In the genomic region with DNA sequence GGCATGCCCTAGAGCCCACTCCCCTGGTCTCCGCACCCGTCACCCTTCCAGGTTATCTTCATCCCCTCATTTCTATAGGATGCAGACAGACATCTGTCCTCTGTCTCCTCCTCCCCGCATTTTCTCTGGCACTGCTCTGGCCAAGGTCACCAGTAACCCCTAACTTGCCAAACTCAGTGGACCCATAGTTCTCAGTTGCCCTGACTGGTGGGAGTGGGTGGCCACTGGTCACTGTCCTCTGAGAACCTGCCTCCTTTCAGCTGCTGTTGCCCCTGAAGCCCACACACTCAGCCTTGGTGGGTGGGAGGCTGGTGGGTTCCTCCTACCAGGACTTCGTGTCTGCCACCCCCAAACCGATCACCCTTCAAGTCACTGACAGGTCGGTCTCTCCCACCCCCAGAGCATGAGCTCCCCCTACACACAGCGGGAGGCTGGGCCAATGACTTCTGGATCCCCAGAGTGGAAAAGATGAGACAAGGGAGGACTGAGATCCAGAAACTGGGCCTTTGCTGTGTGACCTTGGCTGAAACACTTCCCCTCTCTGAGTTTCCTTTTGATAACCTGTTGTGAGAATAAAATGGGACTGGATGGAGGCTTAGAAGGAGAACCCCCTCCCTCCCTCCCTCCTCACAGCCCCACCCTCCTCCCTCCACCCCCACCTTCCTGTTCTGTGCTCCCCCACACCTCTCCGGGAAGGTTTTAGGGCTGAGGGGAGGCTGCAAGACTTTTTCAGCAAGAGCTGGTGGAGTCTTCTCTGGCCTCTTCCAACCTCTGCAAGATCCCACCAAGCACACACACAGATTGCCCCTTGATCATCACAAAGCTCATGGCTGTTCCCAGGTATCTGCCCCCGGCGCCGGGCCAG, we compare ENCODE assay signal across 14 cellular contexts. TPM values are rescaled to one million over a fixed set of nuclear protein-coding genes. Genes with fewer than 3 reads are reported as not detected.
DNase-seq lines count a peak whose midpoint lies in the region; ATAC-seq and TF ChIP-seq lines count a peak whose summit lies in the region.
"Had no signal": no experiment of that assay in that cellular context is flagged by ENCODE, and none has a peak within 500 bp of the region (broad histone marks: within the 10 kb centered on the region; RNA-seq: fewer than 3 reads in every experiment).

No MANE protein-coding gene starts in this region.

- ATAC-seq in natural killer cell treated with Interleukin-12 subunit alpha and Interleukin-12 subunit beta and Interleukin-15 and Interleukin-18, amount 100 ng/mL, for 72 hours, result no peak
- ATAC-seq: Panc1 had no signal

- no peaks in the 10 kb centered on the region for H3K36me3 Mint-ChIP-seq in activated naive CD4-positive, alpha-beta T cell treated with anti-CD3 and anti-CD28 coated beads, Interleukin-2, amount 50 U/mL, for 24 hours
- H3K36me3 Mint-ChIP-seq in activated naive CD8-positive, alpha-beta T cell treated with anti-CD3 and anti-CD28 coated beads for 36 hours, result peaks cover 16% of the 10 kb centered on the region
- no peaks in the 10 kb centered on the region for H3K36me3 Mint-ChIP-seq in natural killer cell treated with Interleukin-12 subunit alpha and Interleukin-12 subunit beta and Interleukin-15 and Interleukin-18, amount 100 ng/mL, for 72 hours
- H3K36me3 Mint-ChIP-seq in type B pancreatic cell, result no peaks in the 10 kb centered on the region

- H3K9me3 ChIP-seq in effector memory CD4-positive, alpha-beta T cell (ENCODE audit: control insufficient read depth, low read length), result no peaks in the 10 kb centered on the region
- H3K9me3 ChIP-seq: esophagus squamous epithelium had no signal

- H3K27ac ChIP-seq in effector memory CD4-positive, alpha-beta T cell (ENCODE audit: insufficient read depth, low read length, poor library complexity, severe bottlenecking), result no peak overlapping the region

- no peaks in the 10 kb centered on the region for H3K36me3 ChIP-seq in effector memory CD4-positive, alpha-beta T cell (ENCODE audit: control insufficient read depth, insufficient read depth, low read length)
- H3K36me3 ChIP-seq: esophagus squamous epithelium had no signal

- H3K4me3 ChIP-seq in effector memory CD4-positive, alpha-beta T cell (ENCODE audit: insufficient read depth, low read depth, low read length, poor library complexity, severe bottlenecking), result no peak overlapping the region
- H3K4me3 ChIP-seq: esophagus squamous epithelium had no signal

- DNase-seq in activated naive CD4-positive, alpha-beta T cell (lab: John Stamatoyannopoulos, UW), result no peak
- peak; percentile 64 for DNase-seq in activated naive CD8-positive, alpha-beta T cell treated with anti-CD3 and anti-CD28 coated beads for 36 hours
- no peak for DNase-seq in natural killer cell treated with Interleukin-12 subunit alpha and Interleukin-12 subunit beta and Interleukin-15 and Interleukin-18, amount 100 ng/mL, for 72 hours (ENCODE audit: low spot score)
- no peak for DNase-seq in type B pancreatic cell (ENCODE audit: extremely low spot score, unreplicated experiment)
- DNase-seq in effector memory CD4-positive, alpha-beta T cell, result no peak
- no peak for DNase-seq in NCI-H2171 (lab: John Stamatoyannopoulos, UW)
- no peak for DNase-seq in NCI-H774 (lab: John Stamatoyannopoulos, UW)
- DNase-seq: DMS53; esophagus squamous epithelium; hippocampal formation; NCI-H510A; stimulated activated CD4-positive, alpha-beta T cell treated with anti-CD3 and anti-CD28 coated beads, Interleukin-12 subunit alpha, Interleukin-12 subunit beta, amount 100 ng/mL, for 4 hours had no signal

- peak overlapping the region; percentile 27 for H3K4me3 Mint-ChIP-seq in activated naive CD4-positive, alpha-beta T cell treated with anti-CD3 and anti-CD28 coated beads, Interleukin-2, amount 50 U/mL, for 24 hours
- peak overlapping the region; percentile 13 for H3K4me3 Mint-ChIP-seq in activated naive CD8-positive, alpha-beta T cell treated with anti-CD3 and anti-CD28 coated beads for 36 hours
- H3K4me3 Mint-ChIP-seq in natural killer cell treated with Interleukin-12 subunit alpha and Interleukin-12 subunit beta and Interleukin-15 and Interleukin-18, amount 100 ng/mL, for 72 hours, result peak overlapping the region; percentile 1
- H3K4me3 Mint-ChIP-seq in type B pancreatic cell, result peak overlapping the region; percentile 79

- no peaks in the 10 kb centered on the region for H3K27me3 ChIP-seq in effector memory CD4-positive, alpha-beta T cell (replicated peaks; ENCODE audit: control insufficient read depth, insufficient read depth, low read length, poor library complexity, severe bottlenecking)
- H3K27me3 ChIP-seq: esophagus squamous epithelium had no signal

- H3K27ac Mint-ChIP-seq in activated naive CD4-positive, alpha-beta T cell treated with anti-CD3 and anti-CD28 coated beads, Interleukin-2, amount 50 U/mL, for 24 hours, result peak overlapping the region; percentile 2
- peak overlapping the region; percentile 90 for H3K27ac Mint-ChIP-seq in activated naive CD8-positive, alpha-beta T cell treated with anti-CD3 and anti-CD28 coated beads for 36 hours
- H3K27ac Mint-ChIP-seq in natural killer cell treated with Interleukin-12 subunit alpha and Interleukin-12 subunit beta and Interleukin-15 and Interleukin-18, amount 100 ng/mL, for 72 hours, result peak overlapping the region; percentile 22 to 24
- H3K27ac Mint-ChIP-seq in type B pancreatic cell, result peak overlapping the region; percentile 77

- H3K9me3 Mint-ChIP-seq in activated naive CD4-positive, alpha-beta T cell treated with anti-CD3 and anti-CD28 coated beads, Interleukin-2, amount 50 U/mL, for 24 hours, result no peaks in the 10 kb centered on the region
- no peaks in the 10 kb centered on the region for H3K9me3 Mint-ChIP-seq in activated naive CD8-positive, alpha-beta T cell treated with anti-CD3 and anti-CD28 coated beads for 36 hours
- H3K9me3 Mint-ChIP-seq in natural killer cell treated with Interleukin-12 subunit alpha and Interleukin-12 subunit beta and Interleukin-15 and Interleukin-18, amount 100 ng/mL, for 72 hours, result no peaks in the 10 kb centered on the region
- H3K9me3 Mint-ChIP-seq in type B pancreatic cell, result no peaks in the 10 kb centered on the region

- no peak for TF ChIP-seq CTCF in type B pancreatic cell (conservative IDR thresholded peaks at IDR 0.05)

- peaks cover 51% of the 10 kb centered on the region for H3K4me1 Mint-ChIP-seq in activated naive CD4-positive, alpha-beta T cell treated with anti-CD3 and anti-CD28 coated beads, Interleukin-2, amount 50 U/mL, for 24 hours
- H3K4me1 Mint-ChIP-seq in activated naive CD8-positive, alpha-beta T cell treated with anti-CD3 and anti-CD28 coated beads for 36 hours, result peaks cover 67% of the 10 kb centered on the region
- peaks cover 41 to 42% of the 10 kb centered on the region in 2 donors for H3K4me1 Mint-ChIP-seq in natural killer cell treated with Interleukin-12 subunit alpha and Interleukin-12 subunit beta and Interleukin-15 and Interleukin-18, amount 100 ng/mL, for 72 hours (ENCODE audit: low read depth in 2 of 2)
- peaks cover 27% of the 10 kb centered on the region for H3K4me1 Mint-ChIP-seq in type B pancreatic cell (ENCODE audit: unreplicated experiment)

- peaks cover 10% of the 10 kb centered on the region for H3K4me1 ChIP-seq in effector memory CD4-positive, alpha-beta T cell (ENCODE audit: control insufficient read depth, insufficient read depth, low read length, poor library complexity, severe bottlenecking)

- no peaks in the 10 kb centered on the region for H3K27me3 Mint-ChIP-seq in activated naive CD4-positive, alpha-beta T cell treated with anti-CD3 and anti-CD28 coated beads, Interleukin-2, amount 50 U/mL, for 24 hours
- no peaks in the 10 kb centered on the region for H3K27me3 Mint-ChIP-seq in activated naive CD8-positive, alpha-beta T cell treated with anti-CD3 and anti-CD28 coated beads for 36 hours
- H3K27me3 Mint-ChIP-seq in natural killer cell treated with Interleukin-12 subunit alpha and Interleukin-12 subunit beta and Interleukin-15 and Interleukin-18, amount 100 ng/mL, for 72 hours, result peaks cover 7 to 8% of the 10 kb centered on the region in 2 donors
- no peaks in the 10 kb centered on the region for H3K27me3 Mint-ChIP-seq in type B pancreatic cell

RNA-seq across cellular contexts. Expression of gene DBN1, which starts 2.4 kb away (rescaled TPM):
- total RNA-seq in activated naive CD8-positive, alpha-beta T cell treated with anti-CD3 and anti-CD28 coated beads for 36 hours, result 100 to 1,000 TPM; 100 to 106 TPM
- total RNA-seq in natural killer cell treated with Interleukin-12 subunit alpha and Interleukin-12 subunit beta and Interleukin-15 and Interleukin-18, amount 100 ng/mL, for 72 hours, result 10 to 100 TPM in 1 of 2 donors, 1 to 10 TPM in 1; 7.1 to 13.3 TPM
- 200 and 269 TPM in 2 replicates for total RNA-seq in type B pancreatic cell (ENCODE audit: low replicate concordance)

RNA-seq across cellular contexts. Expression of gene PDLIM7, which starts 21.6 kb away (rescaled TPM):
- total RNA-seq in activated naive CD8-positive, alpha-beta T cell treated with anti-CD3 and anti-CD28 coated beads for 36 hours, result 10 to 100 TPM; 38.5 to 41.9 TPM
- total RNA-seq in natural killer cell treated with Interleukin-12 subunit alpha and Interleukin-12 subunit beta and Interleukin-15 and Interleukin-18, amount 100 ng/mL, for 72 hours, result 10 to 100 TPM; 15.5 to 39.1 TPM
- total RNA-seq in type B pancreatic cell (ENCODE audit: low replicate concordance), result 66.5 and 187 TPM in 2 replicates

RNA-seq across cellular contexts. Expression of gene PRR7, which starts 29.2 kb away (rescaled TPM):
- 10 to 100 TPM; 21.5 to 21.8 TPM for total RNA-seq in activated naive CD8-positive, alpha-beta T cell treated with anti-CD3 and anti-CD28 coated beads for 36 hours
- 1 to 10 TPM in 1 of 2 donors, under 1 TPM in 1; 0.83 to 2.6 TPM for total RNA-seq in natural killer cell treated with Interleukin-12 subunit alpha and Interleukin-12 subunit beta and Interleukin-15 and Interleukin-18, amount 100 ng/mL, for 72 hours
- 5.9 and 8.8 TPM in 2 replicates for total RNA-seq in type B pancreatic cell (ENCODE audit: low replicate concordance)

RNA-seq across cellular contexts. Expression of gene DOK3, which starts 33.8 kb away (rescaled TPM):
- 1 to 10 TPM; 8.2 to 8.6 TPM for total RNA-seq in activated naive CD8-positive, alpha-beta T cell treated with anti-CD3 and anti-CD28 coated beads for 36 hours
- total RNA-seq in natural killer cell treated with Interleukin-12 subunit alpha and Interleukin-12 subunit beta and Interleukin-15 and Interleukin-18, amount 100 ng/mL, for 72 hours, result 10 to 100 TPM; 10.0 to 18.0 TPM
- total RNA-seq in type B pancreatic cell (ENCODE audit: low replicate concordance), result 6.2 and 6.9 TPM in 2 replicates

RNA-seq across cellular contexts. Expression of gene DDX41, which starts 41.0 kb away (rescaled TPM):
- 100 to 1,000 TPM; 211 to 220 TPM for total RNA-seq in activated naive CD8-positive, alpha-beta T cell treated with anti-CD3 and anti-CD28 coated beads for 36 hours
- 100 to 1,000 TPM; 162 to 168 TPM for total RNA-seq in natural killer cell treated with Interleukin-12 subunit alpha and Interleukin-12 subunit beta and Interleukin-15 and Interleukin-18, amount 100 ng/mL, for 72 hours
- total RNA-seq in type B pancreatic cell (ENCODE audit: low replicate concordance), result 99.7 and 104 TPM in 2 replicates

Comparison
In these comparisons a context has a peak if more than half of its experiments do, and no peak if none do; other contexts are left out.
1. H3K27ac Mint-ChIP-seq: peak in every context shown above with its lines; median percentile 90 in activated naive CD8-positive, alpha-beta T cell treated with anti-CD3 and anti-CD28 coated beads for 36 hours; 77 in type B pancreatic cell; 23 in natural killer cell treated with Interleukin-12 subunit alpha and Interleukin-12 subunit beta and Interleukin-15 and Interleukin-18, amount 100 ng/mL, for 72 hours; 2 in activated naive CD4-positive, alpha-beta T cell treated with anti-CD3 and anti-CD28 coated beads, Interleukin-2, amount 50 U/mL, for 24 hours.
2. H3K4me3 Mint-ChIP-seq: peak in every context shown above with its lines; median percentile 79 in type B pancreatic cell; 27 in activated naive CD4-positive, alpha-beta T cell treated with anti-CD3 and anti-CD28 coated beads, Interleukin-2, amount 50 U/mL, for 24 hours; 13 in activated naive CD8-positive, alpha-beta T cell treated with anti-CD3 and anti-CD28 coated beads for 36 hours; 1 in natural killer cell treated with Interleukin-12 subunit alpha and Interleukin-12 subunit beta and Interleukin-15 and Interleukin-18, amount 100 ng/mL, for 72 hours.
3. RNA of gene DBN1, which starts 2.4 kb away (total RNA-seq): 200 to 269 TPM in type B pancreatic cell and 100 to 106 TPM in activated naive CD8-positive, alpha-beta T cell treated with anti-CD3 and anti-CD28 coated beads for 36 hours; 7.1 to 13.3 TPM in natural killer cell treated with Interleukin-12 subunit alpha and Interleukin-12 subunit beta and Interleukin-15 and Interleukin-18, amount 100 ng/mL, for 72 hours; every median in the first group is over 4 times any median in the second.